Comparison of ENCODE assay signal across 11 cellular contexts in genomic region chr10:46325021-46325420, GRCh38. TPM values are rescaled to one million over a fixed set of nuclear protein-coding genes. Genes with fewer than 3 reads are reported as not detected.
A peak's percentile ranks its signal among the peaks of the same experiment; 100 is the strongest.
DNase-seq lines count a peak whose midpoint lies in the region; ATAC-seq, FAIRE-seq and TF ChIP-seq lines count a peak whose summit lies in the region.
"Had no signal": no experiment of that assay in that cellular context is flagged by ENCODE, and none has a peak within 500 bp of the region (broad histone marks: within the 10 kb centered on the region; RNA-seq: fewer than 3 reads in every experiment).

No MANE protein-coding gene starts in this region.

- BruUV-seq in HCT116 (replicated peaks; lab: Mats Ljungman, UMichigan) = no TSS peak

- H2AFZ ChIP-seq in HCT116 (ENCODE audit: low read depth, low read length, poor library complexity, severe bottlenecking) (no peak overlapping the region), keratinocyte (ENCODE audit: control insufficient read depth, low read length) (no peak overlapping the region)

- TF ChIP-seq CTCF in HCT116 (IDR thresholded peaks at IDR 0.05 in 2 of 3, conservative IDR thresholded peaks at IDR 0.05 in 1 of 3; ENCODE audit: borderline replicate concordance in 1 of 3, insufficient read depth in 1 of 3, low read depth in 2 of 3, low read length in 2 of 3) (peak; percentile 52 to 54 (median 53); a peak in 5 of 6 replicates), astrocyte of the cerebellum (IDR thresholded peaks at IDR 0.05; ENCODE audit: low read depth, low read length, missing control alignments) (peak; percentile 55), keratinocyte (optimal IDR thresholded peaks at IDR 0.05 in 1 of 3, IDR thresholded peaks at IDR 0.05 in 1 of 3, conservative IDR thresholded peaks at IDR 0.05 in 1 of 3; ENCODE audit: extremely low read depth in 1 of 3, insufficient read depth in 2 of 3, low read length in 3 of 3) (peak; percentile 24 to 53 (median 47))

- H3K4me1 ChIP-seq in HCT116 (ENCODE audit: control insufficient read depth in 1 of 2, insufficient read depth in 2 of 2, low read length in 2 of 2) = no peaks in the 10 kb centered on the region
- no peaks in the 10 kb centered on the region for H3K4me1 ChIP-seq in keratinocyte (ENCODE audit: control insufficient read depth, extremely low read depth, insufficient read depth, low read length)

- no peaks in the 10 kb centered on the region for H4K20me1 ChIP-seq in HCT116 (ENCODE audit: insufficient read depth)
- no peaks in the 10 kb centered on the region for H4K20me1 ChIP-seq in keratinocyte (ENCODE audit: control insufficient read depth, extremely low read depth, insufficient read depth, low read length)

- H3K79me2 ChIP-seq in HCT116 (ENCODE audit: insufficient read depth, low read length) (no peaks in the 10 kb centered on the region), keratinocyte (ENCODE audit: control insufficient read depth, insufficient read depth, low read length) (no peaks in the 10 kb centered on the region)

- H3K4me3 ChIP-seq in HCT116 (replicated peaks in 1 of 2; ENCODE audit: low read depth in 1 of 2, low read length in 2 of 2) (no peak overlapping the region), astrocyte of the cerebellum (ENCODE audit: low read depth, low read length) (no peak overlapping the region), keratinocyte (ENCODE audit: control insufficient read depth in 2 of 3, extremely low read depth in 1 of 3, insufficient read depth in 2 of 3, low read depth in 1 of 3, low read length in 3 of 3) (no peak overlapping the region)

- H3K9ac ChIP-seq in HCT116 (ENCODE audit: low read length) = no peak overlapping the region
- H3K9ac ChIP-seq in keratinocyte (ENCODE audit: control insufficient read depth, extremely low read depth, insufficient read depth, low read length) = no peak overlapping the region

- H3K9me3 ChIP-seq in HCT116 (ENCODE audit: control insufficient read depth in 1 of 2, insufficient read depth in 1 of 2, low read depth in 1 of 2, low read length in 2 of 2) (no peaks in the 10 kb centered on the region), keratinocyte (ENCODE audit: control insufficient read depth, low read depth, low read length) (no peaks in the 10 kb centered on the region)

- FAIRE-seq in keratinocyte (lab: Jason Lieb, UNC) (no peak), RCC 7860 (lab: Jason Lieb, UNC) (no peak), frontal cortex (lab: Jason Lieb, UNC) (no peak)

- no peak for TF ChIP-seq POLR2A in HCT116 (IDR thresholded peaks at IDR 0.05; ENCODE audit: borderline replicate concordance, extremely low read depth, insufficient read depth, insufficient read length)

- H3K36me3 Mint-ChIP-seq in activated naive CD4-positive, alpha-beta T cell treated with anti-CD3 and anti-CD28 coated beads, Interleukin-2, amount 50 U/mL, for 72 hours = no peaks in the 10 kb centered on the region

- DNase-seq in AG08395 (ENCODE audit: low spot score) (peak; percentile 17), HCT116 (ENCODE audit: low read depth, low spot score) (no peak), astrocyte of the cerebellum (ENCODE audit: low read depth) (no peak), keratinocyte (ENCODE audit: low read depth, low spot score) (no peak), RCC 7860 (ENCODE audit: low spot score) (no peak), frontal cortex (ENCODE audit: low spot score in 2 of 2) (no peak)
- no peak for DNase-seq in activated naive CD4-positive, alpha-beta T cell treated with anti-CD3 and anti-CD28 coated beads, Interleukin-2, amount 50 U/mL, for 72 hours (ENCODE audit: low spot score in 2 of 2)
- DNase-seq: stimulated activated CD4-positive, alpha-beta T cell treated with anti-CD3 and anti-CD28 coated beads, Interleukin-4, amount 100 ng/mL, for 24 hours had no signal

- H3K36me3 ChIP-seq in HCT116 (ENCODE audit: control insufficient read depth in 1 of 2, insufficient read depth in 2 of 2, low read length in 2 of 2) (no peaks in the 10 kb centered on the region), keratinocyte (ENCODE audit: control insufficient read depth in 2 of 2, extremely low read depth in 1 of 2, insufficient read depth in 2 of 2, low read length in 2 of 2) (no peaks in the 10 kb centered on the region)

- intact Hi-C loops in HCT116 (cut with micrococcal nuclease) = no loop called here

- peak; percentile 45 for TF ChIP-seq RAD21 in HCT116 (IDR thresholded peaks at IDR 0.05; ENCODE audit: low read depth)

- dilution Hi-C loops in keratinocyte (cut with MboI; ENCODE audit: extremely low pct_ligation_motif_present, low sequenced_read_pairs) = no loop called here

- in situ Hi-C loops in astrocyte of the cerebellum (cut with HindIII; ENCODE audit: low sequenced_read_pairs) = no loop called here

- POLR2A ChIA-PET in HCT116 (lab: Charles Lee) = no interaction called here

- H3K27ac Mint-ChIP-seq in activated naive CD4-positive, alpha-beta T cell treated with anti-CD3 and anti-CD28 coated beads, Interleukin-2, amount 50 U/mL, for 72 hours = no peak overlapping the region

- H3K27ac ChIP-seq in HCT116 (ENCODE audit: low read depth, low read length) = no peak overlapping the region
- H3K27ac ChIP-seq in keratinocyte (ENCODE audit: control insufficient read depth, insufficient read depth, low read length) = no peak overlapping the region

- no peaks in the 10 kb centered on the region for H3K27me3 ChIP-seq in HCT116 (ENCODE audit: insufficient read depth, low read length)
- no peaks in the 10 kb centered on the region for H3K27me3 ChIP-seq in keratinocyte (ENCODE audit: control insufficient read depth, extremely low read depth, insufficient read depth, low read length)

- CTCF ChIA-PET in HCT116 (lab: Charles Lee) = no interaction called here

- H3K4me2 ChIP-seq in HCT116 (ENCODE audit: low read length) = no peak overlapping the region
- H3K4me2 ChIP-seq in keratinocyte (ENCODE audit: control insufficient read depth, extremely low read depth, insufficient read depth, low read depth, low read length) = no peak overlapping the region

- H3K9me1 ChIP-seq in keratinocyte (ENCODE audit: control insufficient read depth, extremely low read depth, insufficient read depth, low read length) = no peaks in the 10 kb centered on the region

- peak; percentile 86 for ATAC-seq in HCT116
- no peak for ATAC-seq in activated naive CD4-positive, alpha-beta T cell treated with anti-CD3 and anti-CD28 coated beads, Interleukin-2, amount 50 U/mL, for 72 hours
- no peak for ATAC-seq in GM19023 (IDR thresholded peaks at IDR 0.05; ENCODE audit: unreplicated experiment)

- RAD21 ChIA-PET in HCT116 (lab: Charles Lee; ENCODE audit: low non-redundant PET in 1 of 2, low total read pairs in 2 of 2, uncharacterized antibody in 2 of 2, unreplicated experiment in 2 of 2) = no interaction called here

- no peaks in the 10 kb centered on the region for H3K9me2 ChIP-seq in HCT116 (ENCODE audit: insufficient read depth)

- no peaks in the 10 kb centered on the region for H3K9me3 Mint-ChIP-seq in activated naive CD4-positive, alpha-beta T cell treated with anti-CD3 and anti-CD28 coated beads, Interleukin-2, amount 50 U/mL, for 72 hours

TF ChIP-seq in HCT116, 20 proteins besides CTCF, POLR2A, EP300 and RAD21 (continues in another document):
- TF ChIP-seq SP1 (IDR thresholded peaks at IDR 0.05; ENCODE audit: low read depth) (no peak), SIN3A (IDR thresholded peaks at IDR 0.05; ENCODE audit: low read depth) (no peak), ATF3 (IDR thresholded peaks at IDR 0.05) (no peak), YY1 (IDR thresholded peaks at IDR 0.05; ENCODE audit: extremely low read depth, insufficient replicate concordance, low read depth, low read length) (no peak), POLR2AphosphoS5 (IDR thresholded peaks at IDR 0.05; ENCODE audit: low read depth, low read length) (no peak)

RNA-seq across cellular contexts. Expression of gene ANTXRL, which starts 38.2 kb away (rescaled TPM):
- total RNA-seq in HCT116 (2021; ENCODE audit: unreplicated experiment) (not detected), frontal cortex (not detected)
- not detected in 2 replicates for polyA plus RNA-seq in HCT116 (2012)
- not detected in 3 replicates for polyA plus RNA-seq in keratinocyte
- not detected for polyA plus RNA-seq in keratinocyte (2011; ENCODE audit: low read depth)
- polyA plus RNA-seq in keratinocyte (2011; cell fraction: cytosol; rRNA removed) = not detected in 2 replicates
- not detected in 2 replicates for polyA plus RNA-seq in keratinocyte (2011; cell fraction: nucleus; rRNA removed)
- polyA plus RNA-seq in keratinocyte (2012; ENCODE audit: low replicate concordance) = not detected in 2 replicates
- not detected in 3 replicates for polyA minus RNA-seq in keratinocyte
- polyA minus RNA-seq in keratinocyte (2011; cell fraction: cytosol; rRNA and poly(A)+ RNA removed) = not detected
- polyA minus RNA-seq in keratinocyte (2011; cell fraction: nucleus; rRNA and poly(A)+ RNA removed) = not detected in 2 replicates
- total RNA-seq in activated naive CD4-positive, alpha-beta T cell treated with anti-CD3 and anti-CD28 coated beads, Interleukin-2, amount 50 U/mL, for 72 hours = not detected
- total RNA-seq: LHCN-M2, myocyte had no signal

RNA-seq across cellular contexts. Expression of gene ANXA8L1, which starts 50.6 kb away (rescaled TPM):
- total RNA-seq in HCT116 (2021; ENCODE audit: unreplicated experiment) = not detected
- polyA plus RNA-seq in HCT116 (2012) = 0.14 TPM in 1 of 2 replicates, not detected in the other
- polyA plus RNA-seq in keratinocyte = 495 to 686 TPM (median 516 TPM) in 3 replicates
- 409 TPM for polyA plus RNA-seq in keratinocyte (2011; ENCODE audit: low read depth)
- polyA plus RNA-seq in keratinocyte (2011; cell fraction: cytosol; rRNA removed) = 428 and 465 TPM in 2 replicates
- 930 and 1,029 TPM in 2 replicates for polyA plus RNA-seq in keratinocyte (2011; cell fraction: nucleus; rRNA removed)
- polyA plus RNA-seq in keratinocyte (2012; ENCODE audit: low replicate concordance) = 184 and 355 TPM in 2 replicates
- 303 to 582 TPM (median 541 TPM) in 3 replicates for polyA minus RNA-seq in keratinocyte
- polyA minus RNA-seq in keratinocyte (2011; cell fraction: cytosol; rRNA and poly(A)+ RNA removed) = 237 TPM
- 184 and 248 TPM in 2 replicates for polyA minus RNA-seq in keratinocyte (2011; cell fraction: nucleus; rRNA and poly(A)+ RNA removed)
- total RNA-seq in activated naive CD4-positive, alpha-beta T cell treated with anti-CD3 and anti-CD28 coated beads, Interleukin-2, amount 50 U/mL, for 72 hours = not detected
- total RNA-seq in frontal cortex = not detected
- total RNA-seq: LHCN-M2, myocyte had no signal
